In genomic region chr13:97875218-97875617, GRCh38 we compare ENCODE assay signal across 21 cellular contexts.
"Had no signal": no experiment of that assay in that cellular context is flagged by ENCODE, and none has a peak within 500 bp of the region (broad histone marks: within the 10 kb centered on the region; RNA-seq: fewer than 3 reads in every experiment).

No MANE protein-coding gene starts in this region.

- H3K4me1 Mint-ChIP-seq: activated naive CD4-positive, alpha-beta T cell treated with anti-CD3 and anti-CD28 coated beads, Interleukin-2, amount 50 U/mL, for 24 hours; memory B cell; naive B cell had no signal

- H3K4me3 ChIP-seq: gastrocnemius medialis, mucosa of descending colon, psoas muscle, tibial artery had no signal

- H3K36me3 Mint-ChIP-seq: activated naive CD4-positive, alpha-beta T cell treated with anti-CD3 and anti-CD28 coated beads, Interleukin-2, amount 50 U/mL, for 24 hours; memory B cell; naive B cell had no signal

- H3K4me1 ChIP-seq: gastrocnemius medialis, psoas muscle, tibial artery had no signal

- H3K36me3 ChIP-seq: gastrocnemius medialis, tibial artery had no signal

- H3K27me3 ChIP-seq: gastrocnemius medialis had no signal

- H3K27ac Mint-ChIP-seq: activated naive CD4-positive, alpha-beta T cell treated with anti-CD3 and anti-CD28 coated beads, Interleukin-2, amount 50 U/mL, for 24 hours; memory B cell; naive B cell had no signal

- DNase-seq: activated CD4-positive, CD25-positive, alpha-beta regulatory T cell treated with anti-CD3 and anti-CD28 coated beads, Interleukin-2, amount 50 U/mL, for 72 hours; activated CD8-positive, alpha-beta memory T cell treated with anti-CD3 and anti-CD28 coated beads for 24 hours; activated CD8-positive, alpha-beta memory T cell treated with anti-CD3 and anti-CD28 coated beads, Interleukin-2, amount 50 U/mL, for 48 hours; activated effector memory CD4-positive, alpha-beta T cell treated with anti-CD3 and anti-CD28 coated beads, Interleukin-2, amount 50 U/mL, for 16 hours; activated T-cell treated with anti-CD3 and anti-CD28 coated beads, Interleukin-2, amount 50 U/mL, for 48 hours; effector CD4-positive, alpha-beta T cell; gastrocnemius medialis; head of caudate nucleus; mucosa of descending colon; naive B cell; psoas muscle; right cardiac atrium; stimulated activated CD4-positive, alpha-beta T cell treated with anti-CD3 and anti-CD28 coated beads, Interleukin-2, amount 100 ng/mL, for 24 hours; stimulated activated naive CD8-positive, alpha-beta T cell treated with anti-CD3 and anti-CD28 coated beads, Interleukin-15, Interleukin-2, amounts not matched to agents 100 U/mL and 50 U/mL, for 24 hours; substantia nigra; T1000; tibial artery had no signal

- ATAC-seq: esophagus mucosa; gastrocnemius medialis; mucosa of descending colon; psoas muscle; stimulated activated naive CD8-positive, alpha-beta T cell treated with anti-CD3 and anti-CD28 coated beads, Interleukin-15, Interleukin-2, amounts not matched to agents 100 U/mL and 50 U/mL, for 24 hours had no signal

- H3K9me3 Mint-ChIP-seq: activated naive CD4-positive, alpha-beta T cell treated with anti-CD3 and anti-CD28 coated beads, Interleukin-2, amount 50 U/mL, for 24 hours; memory B cell; neural crest cell had no signal

- H3K9me3 ChIP-seq: gastrocnemius medialis, mucosa of descending colon, psoas muscle, tibial artery had no signal

- H3K4me3 Mint-ChIP-seq: activated naive CD4-positive, alpha-beta T cell treated with anti-CD3 and anti-CD28 coated beads, Interleukin-2, amount 50 U/mL, for 24 hours; memory B cell; naive B cell; neural crest cell had no signal
